In genomic region chr13:87368639-87369038, GRCh38 we compare ENCODE assay signal across 33 cellular contexts.
"Had no signal": no experiment of that assay in that cellular context is flagged by ENCODE, and none has a peak within 500 bp of the region (broad histone marks: within the 10 kb centered on the region; RNA-seq: fewer than 3 reads in every experiment).

No MANE protein-coding gene starts in this region.

- DNase-seq: activated effector memory CD4-positive, alpha-beta T cell treated with anti-CD3 and anti-CD28 coated beads, Interleukin-2, amount 50 U/mL, for 16 hours; activated effector memory CD4-positive, alpha-beta T cell treated with Interleukin-2 at 50 U/mL for 16 hours; activated gamma-delta T cell; activated gamma-delta T cell treated with Interleukin-2 at 50 U/mL for 16 hours; activated naive CD4-positive, alpha-beta T cell; activated naive CD4-positive, alpha-beta T cell treated with anti-CD3 and anti-CD28 coated beads for 36 hours; activated naive CD4-positive, alpha-beta T cell treated with anti-CD3 and anti-CD28 coated beads, Interleukin-2, amount 10 ng/mL, durations not matched to agents 7 days and 5 days; activated naive CD4-positive, alpha-beta T cell treated with anti-CD3 and anti-CD28 coated beads, Interleukin-2, amount 50 U/mL, for 16 hours; activated naive CD4-positive, alpha-beta T cell treated with Interleukin-2 at 50 U/mL for 16 hours; activated naive CD8-positive, alpha-beta T cell treated with anti-CD3 and anti-CD28 coated beads for 36 hours; activated naive CD8-positive, alpha-beta T cell treated with anti-CD3 and anti-CD28 coated beads, Interleukin-2, amount 10 ng/mL, durations not matched to agents 7 days and 5 days; activated naive CD8-positive, alpha-beta T cell treated with anti-CD3 and anti-CD28 coated beads, Interleukin-2, amount 50 U/mL, for 24 hours; activated T-cell treated with anti-CD3 and anti-CD28 coated beads, Interleukin-2, amount 50 U/mL, for 24 hours; activated T-cell treated with anti-CD3 and anti-CD28 coated beads, Interleukin-2, amount 50 U/mL, for 4 hours; activated T-cell treated with anti-CD3 and anti-CD28 coated beads, Interleukin-2, amount 50 U/mL, for 48 hours; activated T-cell treated with anti-CD3 and anti-CD28 coated beads, Interleukin-2, amount 50 U/mL, for 72 hours; adrenal gland; amniotic stem cell; amygdala; anterior cingulate cortex; aorta; body of pancreas; brain microvascular endothelial cell; caudate nucleus; central memory CD4-positive, alpha-beta T cell; cerebellar nuclear complex had no signal

- H3K4me3 ChIP-seq: adrenal gland, ascending aorta, body of pancreas, breast epithelium, cardiac muscle cell had no signal

- H3K36me3 ChIP-seq: adrenal gland, ascending aorta, brain microvascular endothelial cell, cardiac muscle cell had no signal

- FAIRE-seq: astrocyte, bronchial epithelial cell had no signal

- H3K9me3 ChIP-seq: adrenal gland, ascending aorta, body of pancreas had no signal

- H3K4me1 ChIP-seq: adrenal gland, ascending aorta, body of pancreas, breast epithelium had no signal

- H3K27ac ChIP-seq: adrenal gland, ascending aorta, body of pancreas, brain microvascular endothelial cell, breast epithelium, cardiac muscle cell had no signal

- ATAC-seq: activated naive CD4-positive, alpha-beta T cell treated with anti-CD3 and anti-CD28 coated beads, Interleukin-2, amount 50 U/mL, for 72 hours; activated naive CD8-positive, alpha-beta T cell treated with anti-CD3 and anti-CD28 coated beads, Interleukin-2, amount 50 U/mL, for 24 hours; activated T-cell treated with anti-CD3 and anti-CD28 coated beads, Interleukin-2, amount 50 U/mL, for 4 hours; activated T-cell treated with anti-CD3 and anti-CD28 coated beads, Interleukin-2, amount 50 U/mL, for 72 hours; activated T-helper 17 cell treated with anti-CD3 and anti-CD28 coated beads, Interleukin-2, amount 50 U/mL, for 72 hours; body of pancreas had no signal
